In the genomic region with DNA sequence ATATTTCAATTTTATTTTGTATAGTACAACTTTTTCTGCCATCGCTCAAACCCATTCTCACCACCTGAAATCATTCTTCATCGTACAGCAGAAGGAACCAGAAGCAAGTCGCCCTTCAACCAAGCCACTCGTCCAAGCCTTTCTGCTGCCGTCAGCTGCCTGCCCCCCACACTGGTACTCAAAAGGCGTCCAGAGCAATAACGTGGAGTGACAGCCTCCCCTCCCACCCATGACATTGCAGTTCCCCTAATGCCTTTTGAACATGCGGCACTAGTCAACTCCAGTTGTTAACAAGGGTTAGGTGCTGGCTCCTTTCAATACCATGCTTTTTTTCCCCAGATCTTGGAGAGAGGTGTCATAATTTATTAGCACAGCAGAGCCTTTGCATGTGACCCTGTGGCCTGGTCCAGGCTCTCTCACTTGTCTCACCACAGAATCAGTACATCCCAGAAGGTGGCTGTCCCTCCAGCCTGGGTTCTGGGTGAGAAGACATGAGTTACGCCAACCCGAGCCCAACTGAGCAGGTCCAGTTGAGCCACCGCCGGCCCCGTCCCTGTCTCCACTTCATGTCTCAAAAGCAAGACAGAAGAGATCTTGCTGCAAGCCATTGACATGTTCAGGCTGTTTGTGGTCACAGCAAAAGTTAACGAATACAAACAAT, we compare ENCODE assay signal across 23 cellular contexts. TPM values are rescaled to one million over a fixed set of nuclear protein-coding genes. Genes with fewer than 3 reads are reported as not detected.
DNase-seq lines count a peak whose midpoint lies in the region; ATAC-seq and TF ChIP-seq lines count a peak whose summit lies in the region.
"Had no signal": no experiment of that assay in that cellular context is flagged by ENCODE, and none has a peak within 500 bp of the region (broad histone marks: within the 10 kb centered on the region; RNA-seq: fewer than 3 reads in every experiment).

No MANE protein-coding gene starts in this region.

- H3K27ac ChIP-seq in right atrium auricular region, result no peak overlapping the region
- no peak overlapping the region for H3K27ac ChIP-seq in heart left ventricle
- H3K27ac ChIP-seq: A549; BLaER1 treated with 17β-estradiol and CSF1 and Interleukin-3, amounts not matched to agents 10 nM and 100 nM; GM23248 had no signal

- ATAC-seq in heart left ventricle (no peak), GM19463 (IDR thresholded peaks at IDR 0.05; ENCODE audit: unreplicated experiment) (no peak)
- ATAC-seq: A549 had no signal

- peaks cover 3% of the 10 kb centered on the region for H3K4me1 Mint-ChIP-seq in neural crest cell
- no peaks in the 10 kb centered on the region for H3K4me1 Mint-ChIP-seq in type B pancreatic cell (ENCODE audit: unreplicated experiment)
- peaks cover under 1% of the 10 kb centered on the region for H3K4me1 Mint-ChIP-seq in activated naive CD4-positive, alpha-beta T cell treated with anti-CD3 and anti-CD28 coated beads for 36 hours (ENCODE audit: low read depth)
- H3K4me1 Mint-ChIP-seq: CD14-positive monocyte had no signal

- H3K27me3 ChIP-seq in right atrium auricular region (no peaks in the 10 kb centered on the region), heart left ventricle (peaks cover 0 to 5% (median 0%) of the 10 kb centered on the region in 9 donors)
- H3K27me3 ChIP-seq: BE2C; BLaER1 treated with 17β-estradiol and CSF1 and Interleukin-3, amounts not matched to agents 10 nM and 100 nM had no signal

- WGBS in heart left ventricle, 4 donors, result 84 to 90% (median 89%) methylated on average over 14 of the region's 14 CpGs

- CTCF ChIA-PET in activated naive CD4-positive, alpha-beta T cell treated with anti-CD3 and anti-CD28 coated beads for 36 hours (lab: Charles Lee), result interaction anchor here (0.6 kb wide), 1 partner anchor 27 kb away, joined by 4 read pairs; no protein-coding TSS in a partner anchor

- no peak for TF ChIP-seq CTCF in right atrium auricular region (IDR thresholded peaks at IDR 0.05)
- no peak for TF ChIP-seq CTCF in heart left ventricle (IDR thresholded peaks at IDR 0.05)
- no peak for TF ChIP-seq CTCF in neural crest cell (conservative IDR thresholded peaks at IDR 0.05)
- no peak for TF ChIP-seq CTCF in type B pancreatic cell (conservative IDR thresholded peaks at IDR 0.05)

- H3K27me3 Mint-ChIP-seq in neural crest cell (ENCODE audit: low read depth) (peaks cover 43% of the 10 kb centered on the region), type B pancreatic cell (peaks cover 43% of the 10 kb centered on the region)
- H3K27me3 Mint-ChIP-seq in activated naive CD4-positive, alpha-beta T cell treated with anti-CD3 and anti-CD28 coated beads for 36 hours (ENCODE audit: low read depth), result peaks cover 3% of the 10 kb centered on the region

- H3K9me3 Mint-ChIP-seq in neural crest cell (peaks cover 2% of the 10 kb centered on the region), type B pancreatic cell (no peaks in the 10 kb centered on the region)
- H3K9me3 Mint-ChIP-seq in activated naive CD4-positive, alpha-beta T cell treated with anti-CD3 and anti-CD28 coated beads for 36 hours, result no peaks in the 10 kb centered on the region
- H3K9me3 Mint-ChIP-seq: CD4-positive, alpha-beta T cell; CD8-positive, alpha-beta memory T cell had no signal

- peak overlapping the region; percentile 20 for H3K27ac Mint-ChIP-seq in neural crest cell (ENCODE audit: unreplicated experiment)
- H3K27ac Mint-ChIP-seq in type B pancreatic cell, result no peak overlapping the region
- H3K27ac Mint-ChIP-seq in activated naive CD4-positive, alpha-beta T cell treated with anti-CD3 and anti-CD28 coated beads for 36 hours, result no peak overlapping the region
- H3K27ac Mint-ChIP-seq: CD14-positive monocyte; CD4-positive, alpha-beta T cell; CD8-positive, alpha-beta memory T cell had no signal

- no peaks in the 10 kb centered on the region for H3K36me3 Mint-ChIP-seq in neural crest cell (ENCODE audit: low read depth)
- H3K36me3 Mint-ChIP-seq in type B pancreatic cell, result no peaks in the 10 kb centered on the region
- H3K36me3 Mint-ChIP-seq in activated naive CD4-positive, alpha-beta T cell treated with anti-CD3 and anti-CD28 coated beads for 36 hours (ENCODE audit: low read depth), result no peaks in the 10 kb centered on the region
- H3K36me3 Mint-ChIP-seq: CD14-positive monocyte; CD8-positive, alpha-beta memory T cell had no signal

- H3K4me3 ChIP-seq in right atrium auricular region, result no peak overlapping the region
- no peak overlapping the region for H3K4me3 ChIP-seq in heart left ventricle
- H3K4me3 ChIP-seq: A549; BLaER1 treated with 17β-estradiol and CSF1 and Interleukin-3, amounts not matched to agents 10 nM and 100 nM; GM23248 had no signal

- peak; percentile 57 for DNase-seq in right atrium auricular region (ENCODE audit: low spot score)
- DNase-seq in heart left ventricle, result no peak
- no peak for DNase-seq in neural crest cell (ENCODE audit: low read depth, low spot score)
- peak; percentile 15 for DNase-seq in type B pancreatic cell (ENCODE audit: extremely low spot score, unreplicated experiment)
- DNase-seq in DMS79 treated with DMSO at 0.1 percent for 48 hours (lab: John Stamatoyannopoulos, UW), result no peak
- DNase-seq in activated naive CD4-positive, alpha-beta T cell treated with anti-CD3 and anti-CD28 coated beads for 36 hours, result no peak
- DNase-seq: 8988T; ACHN; AML-193; BE2C; CD4-positive, alpha-beta T cell; CD8-positive, alpha-beta memory T cell; DMS 273 treated with DMSO at 0.1 percent for 48 hours; DMS79; GF-D8; GM23248; H7; HCEC 1CT had no signal

- H3K9me3 ChIP-seq in right atrium auricular region, result peaks cover 0 to 6% of the 10 kb centered on the region in 2 donors
- peaks cover 0 to 9% (median 0%) of the 10 kb centered on the region in 12 donors for H3K9me3 ChIP-seq in heart left ventricle
- H3K9me3 ChIP-seq: BE2C; BLaER1 treated with 17β-estradiol and CSF1 and Interleukin-3, amounts not matched to agents 10 nM and 100 nM had no signal

- H3K4me3 Mint-ChIP-seq in neural crest cell (no peak overlapping the region), type B pancreatic cell (no peak overlapping the region)
- H3K4me3 Mint-ChIP-seq in activated naive CD4-positive, alpha-beta T cell treated with anti-CD3 and anti-CD28 coated beads for 36 hours, result no peak overlapping the region
- H3K4me3 Mint-ChIP-seq: CD14-positive monocyte; CD4-positive, alpha-beta T cell; CD8-positive, alpha-beta memory T cell had no signal

- TF ChIP-seq POLR2A in heart left ventricle (IDR thresholded peaks at IDR 0.05), result no peak

- H3K36me3 ChIP-seq in right atrium auricular region (no peaks in the 10 kb centered on the region), heart left ventricle (no peaks in the 10 kb centered on the region)
- H3K36me3 ChIP-seq: BE2C; BLaER1 treated with 17β-estradiol and CSF1 and Interleukin-3, amounts not matched to agents 10 nM and 100 nM had no signal

- intact Hi-C loops in heart left ventricle (cut with DNase I), result no loop called here
- intact Hi-C loops in activated naive CD4-positive, alpha-beta T cell treated with anti-CD3 and anti-CD28 coated beads for 36 hours (cut with micrococcal nuclease), result no loop called here

- H3K4me1 ChIP-seq in right atrium auricular region (no peaks in the 10 kb centered on the region), heart left ventricle (no peaks in the 10 kb centered on the region)
- H3K4me1 ChIP-seq: A549; BE2C; BLaER1 treated with 17β-estradiol and CSF1 and Interleukin-3, amounts not matched to agents 10 nM and 100 nM had no signal

RNA-seq across cellular contexts. Expression of gene MED10, which starts 20.4 kb away (rescaled TPM):
- total RNA-seq in right atrium auricular region, result 10 to 100 TPM; 14.2 to 17.4 TPM
- total RNA-seq in heart left ventricle, result 10 to 100 TPM; 13.2 to 30.7 (median 23.1) TPM
- polyA plus RNA-seq in heart left ventricle, result 10 to 100 TPM; 23.9 to 51.9 TPM
- 29.0 and 29.4 TPM in 2 replicates for total RNA-seq in neural crest cell
- total RNA-seq in type B pancreatic cell (ENCODE audit: low replicate concordance), result 32.3 and 38.4 TPM in 2 replicates
- 10 to 100 TPM; 49.3 to 50.0 TPM for total RNA-seq in activated naive CD4-positive, alpha-beta T cell treated with anti-CD3 and anti-CD28 coated beads for 36 hours

RNA-seq across cellular contexts. Expression of gene UBE2QL1, which starts 50.0 kb away (rescaled TPM):
- total RNA-seq in right atrium auricular region (10 to 100 TPM in 1 of 2 donors, 1 to 10 TPM in 1; 9.1 to 10.8 TPM), heart left ventricle (10 to 100 TPM in 8 of 9 donors, 1 to 10 TPM in 1; 9.8 to 32.0 (median 21.0) TPM), neural crest cell (2.7 TPM in 2 replicates), type B pancreatic cell (ENCODE audit: low replicate concordance) (5.6 and 6.9 TPM in 2 replicates)
- polyA plus RNA-seq in heart left ventricle, result 10 to 100 TPM; 11.4 to 15.4 TPM
- not detected for total RNA-seq in activated naive CD4-positive, alpha-beta T cell treated with anti-CD3 and anti-CD28 coated beads for 36 hours
- total RNA-seq: CD8-positive, alpha-beta memory T cell; G401; GM23248 had no signal
- polyA plus RNA-seq: CD14-positive monocyte; CD8-positive, alpha-beta memory T cell; GM23248 had no signal

Comparison
In these comparisons a context has a peak if more than half of its experiments do, and no peak if none do; other contexts are left out.
1. DNase-seq: peak in right atrium auricular region (single experiment) and type B pancreatic cell (single experiment); none in heart left ventricle (0 of 5), neural crest cell (single experiment), DMS79 treated with DMSO at 0.1 percent for 48 hours (single experiment) and activated naive CD4-positive, alpha-beta T cell treated with anti-CD3 and anti-CD28 coated beads for 36 hours (single experiment).